ENCODE assay signal across 18 cellular contexts in the genomic region with DNA sequence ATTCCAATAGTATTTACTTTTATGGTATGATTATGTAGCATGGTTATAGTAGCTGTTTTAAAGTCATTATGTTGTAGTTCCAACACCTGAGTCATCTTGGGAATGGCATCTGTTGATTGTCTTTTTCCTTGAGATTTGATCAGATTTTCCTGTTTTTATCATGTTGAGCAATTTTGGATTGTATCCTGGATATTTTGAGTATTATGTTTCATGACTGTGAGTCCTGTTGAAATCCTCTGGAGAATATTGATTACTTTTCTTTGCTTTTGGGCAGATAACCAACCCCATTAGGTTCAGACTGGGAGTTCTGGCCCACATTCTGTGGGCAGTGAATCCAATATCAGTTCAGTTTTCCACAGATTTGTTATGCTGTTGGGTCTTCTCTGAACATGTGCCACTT.
"Had no signal": no experiment of that assay in that cellular context is flagged by ENCODE, and none has a peak within 500 bp of the region (broad histone marks: within the 10 kb centered on the region; RNA-seq: fewer than 3 reads in every experiment).

No MANE protein-coding gene starts in this region.

- H3K27me3 Mint-ChIP-seq: activated naive CD8-positive, alpha-beta T cell treated with anti-CD3 and anti-CD28 coated beads for 36 hours had no signal

- H3K27ac ChIP-seq: coronary artery, epithelial cell of prostate, foreskin keratinocyte, ovary, right lobe of liver, spleen, thoracic aorta had no signal

- H3K36me3 Mint-ChIP-seq: activated naive CD8-positive, alpha-beta T cell treated with anti-CD3 and anti-CD28 coated beads for 36 hours; brain; immature natural killer cell had no signal

- H3K4me3 Mint-ChIP-seq: activated CD4-positive, alpha-beta T cell treated with anti-CD3 and anti-CD28 coated beads, Interleukin-2, amount 10 ng/mL, durations not matched to agents 7 days and 5 days; activated naive CD8-positive, alpha-beta T cell treated with anti-CD3 and anti-CD28 coated beads for 36 hours; brain; central memory CD8-positive, alpha-beta T cell; immature natural killer cell; stimulated activated naive CD8-positive, alpha-beta T cell treated with anti-CD3 and anti-CD28 coated beads, Interleukin-15, amount 100 ng/mL, for 72 hours had no signal

- H3K27ac Mint-ChIP-seq: activated CD4-positive, alpha-beta T cell treated with anti-CD3 and anti-CD28 coated beads, Interleukin-2, amount 10 ng/mL, durations not matched to agents 7 days and 5 days; activated naive CD8-positive, alpha-beta T cell treated with anti-CD3 and anti-CD28 coated beads for 36 hours; brain; immature natural killer cell; stimulated activated naive CD8-positive, alpha-beta T cell treated with anti-CD3 and anti-CD28 coated beads, Interleukin-15, amount 100 ng/mL, for 72 hours had no signal

- H3K27me3 ChIP-seq: foreskin keratinocyte, ovary, right lobe of liver, spleen had no signal

- H3K36me3 ChIP-seq: ovary, right lobe of liver, spleen, thoracic aorta had no signal

- DNase-seq: activated CD4-positive, alpha-beta T cell treated with anti-CD3 and anti-CD28 coated beads, Interleukin-2, amount 10 ng/mL, durations not matched to agents 7 days and 5 days; activated CD4-positive, CD25-positive, alpha-beta regulatory T cell; activated naive CD8-positive, alpha-beta T cell treated with anti-CD3 and anti-CD28 coated beads for 36 hours; amygdala; effector CD4-positive, alpha-beta T cell; foreskin keratinocyte; immature natural killer cell; midbrain; ovary; right lobe of liver; spleen; stimulated activated naive CD8-positive, alpha-beta T cell treated with anti-CD3 and anti-CD28 coated beads, Interleukin-15, amount 100 ng/mL, for 72 hours had no signal

- H3K4me1 ChIP-seq: foreskin keratinocyte, spleen had no signal

- H3K4me3 ChIP-seq: coronary artery, lung, ovary, right lobe of liver, spleen, thoracic aorta had no signal

- H3K9me3 ChIP-seq: ovary, right lobe of liver had no signal

- H3K4me1 Mint-ChIP-seq: activated naive CD8-positive, alpha-beta T cell treated with anti-CD3 and anti-CD28 coated beads for 36 hours; brain; central memory CD8-positive, alpha-beta T cell; immature natural killer cell; stimulated activated naive CD8-positive, alpha-beta T cell treated with anti-CD3 and anti-CD28 coated beads, Interleukin-15, amount 100 ng/mL, for 72 hours had no signal

- H3K9me3 Mint-ChIP-seq: activated CD4-positive, alpha-beta T cell treated with anti-CD3 and anti-CD28 coated beads, Interleukin-2, amount 10 ng/mL, durations not matched to agents 7 days and 5 days; activated naive CD8-positive, alpha-beta T cell treated with anti-CD3 and anti-CD28 coated beads for 36 hours; central memory CD8-positive, alpha-beta T cell; stimulated activated naive CD8-positive, alpha-beta T cell treated with anti-CD3 and anti-CD28 coated beads, Interleukin-15, amount 100 ng/mL, for 72 hours had no signal
